In the genomic region with DNA sequence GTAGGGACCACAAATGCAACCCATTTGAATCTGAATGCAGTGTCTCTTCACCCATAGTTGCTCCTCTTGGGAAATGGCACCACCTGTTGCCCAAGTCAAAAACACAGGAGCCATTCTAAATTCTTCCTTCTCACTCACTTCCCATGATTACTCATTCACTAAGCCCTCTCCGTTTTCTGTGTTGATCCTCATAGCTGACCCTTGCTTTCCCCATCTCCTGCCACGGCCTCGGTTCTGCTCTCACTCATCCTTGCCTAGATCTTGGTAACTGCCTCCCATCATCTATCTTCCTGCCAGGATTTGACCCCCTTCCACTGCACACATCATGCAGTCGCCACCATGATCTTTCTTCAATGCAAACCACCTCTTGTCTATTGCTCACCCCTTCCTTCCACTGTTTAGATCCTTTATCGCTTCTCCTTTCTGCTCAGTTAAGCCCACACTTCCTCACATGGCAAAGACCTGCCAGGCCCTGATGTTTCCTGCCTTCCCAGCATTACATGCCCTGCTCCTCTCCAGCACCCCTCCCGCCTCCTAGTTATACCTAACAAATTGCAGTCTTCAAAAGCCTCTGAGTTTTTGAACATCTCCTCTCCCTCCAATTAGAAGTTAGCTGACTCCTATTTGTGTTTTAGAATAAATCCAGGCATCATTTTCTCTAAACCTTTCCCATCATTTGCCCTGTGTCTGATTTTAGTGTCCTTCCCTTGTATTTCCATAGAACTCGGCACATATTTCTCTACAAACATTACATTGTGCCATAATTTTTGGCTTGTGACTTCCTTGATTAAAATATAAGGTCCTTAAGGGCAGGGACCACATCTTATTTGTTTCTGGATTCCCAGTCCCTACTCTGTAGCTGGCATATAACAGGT, we compare ENCODE assay signal across 10 cellular contexts. TPM values are rescaled to one million over a fixed set of nuclear protein-coding genes. Genes with fewer than 3 reads are reported as not detected.
A peak's percentile ranks its signal among the peaks of the same experiment; 100 is the strongest.
DNase-seq lines count a peak whose midpoint lies in the region; ATAC-seq, FAIRE-seq and TF ChIP-seq lines count a peak whose summit lies in the region.
"Had no signal": no experiment of that assay in that cellular context is flagged by ENCODE, and none has a peak within 500 bp of the region (broad histone marks: within the 10 kb centered on the region; RNA-seq: fewer than 3 reads in every experiment).

No MANE protein-coding gene starts in this region.

- H3K4me1 ChIP-seq in adipocyte (ENCODE audit: control insufficient read depth, insufficient read depth, low read length), result no peaks in the 10 kb centered on the region
- peaks cover 38% of the 10 kb centered on the region for H3K4me1 ChIP-seq in HepG2 (ENCODE audit: insufficient read depth, low read length)
- no peaks in the 10 kb centered on the region for H3K4me1 ChIP-seq in gastrocnemius medialis

- H3K27ac ChIP-seq in HepG2 (ENCODE audit: extremely low read length, insufficient read depth, low read length) (peak overlapping the region; percentile 95), gastrocnemius medialis (no peak overlapping the region)

- peak overlapping the region; percentile 99 for H3K4me2 ChIP-seq in HepG2 (ENCODE audit: low read depth, low read length)

- H3K9me3 ChIP-seq in adipocyte (ENCODE audit: control insufficient read depth, low read length) (peaks cover 12% of the 10 kb centered on the region), HepG2 (ENCODE audit: low read length) (no peaks in the 10 kb centered on the region), gastrocnemius medialis (no peaks in the 10 kb centered on the region)

- CTCF ChIA-PET in HepG2 (lab: Yijun Ruan, JAX; ENCODE audit: low intra/inter-chr PET ratio, low total read pairs), result interaction anchor here (1.2 kb wide), 1 partner anchor 255 kb away, joined by 3 read pairs; no protein-coding TSS in a partner anchor

- intact Hi-C loops in HepG2 (cut with micrococcal nuclease; ENCODE audit: unreplicated experiment) (loop anchor here (1.0 to 5.0 kb wide), 5 partner anchors 16 to 244 kb away; a partner anchor contains a TSS), posterior vena cava (cut with DNase I) (no loop called here), gastrocnemius medialis (cut with DNase I; ENCODE audit: low total_unique reads) (no loop called here)

- H3K36me3 ChIP-seq in adipocyte (ENCODE audit: control insufficient read depth, insufficient read depth, low read length, severe bottlenecking) (no peaks in the 10 kb centered on the region), HepG2 (replicated peaks in 1 of 2; ENCODE audit: control insufficient read depth in 1 of 2, insufficient read depth in 2 of 2, low read length in 2 of 2) (no peaks in the 10 kb centered on the region), gastrocnemius medialis (no peaks in the 10 kb centered on the region)

- FAIRE-seq in HepG2 (lab: Jason Lieb, UNC), result peak; percentile 79

- peak in 1 of 2 experiments; percentile 61; a peak in 2 of 4 replicates for TF ChIP-seq POLR2A in HepG2 (IDR thresholded peaks at IDR 0.05; ENCODE audit: insufficient read depth in 1 of 2, low read depth in 2 of 2, low read length in 2 of 2)
- no peak for TF ChIP-seq POLR2A in gastrocnemius medialis (IDR thresholded peaks at IDR 0.05)

- POLR2A ChIA-PET in HepG2 (lab: Yijun Ruan, JAX), result interaction anchor here (0.9 to 1.8 kb wide), 7 partner anchors 16 to 255 kb away, joined by 3 to 7 read pairs (median 4); a partner anchor contains a TSS

- 4% methylated on average over 7 of the region's 7 CpGs for WGBS in HepG2 (ENCODE audit: low lambda C conversion rate)

- DNase-seq in ELF-1 (ENCODE audit: low read depth, low spot score) (peak; percentile 30), adipocyte (ENCODE audit: low read depth) (peak; percentile 25), HepG2 (ENCODE audit: low spot score) (peak; percentile 76), posterior vena cava (ENCODE audit: low spot score) (no peak), gastrocnemius medialis (no peak)
- DNase-seq: naive B cell, NCI-H510A had no signal

- TSS peak; percentile 99 for BruUV-seq in HepG2 (replicated peaks; lab: Mats Ljungman, UMichigan)

- TF ChIP-seq EP300 in Ishikawa (IDR thresholded peaks at IDR 0.05; ENCODE audit: borderline replicate concordance) (no peak), HepG2 (IDR thresholded peaks at IDR 0.05; ENCODE audit: low read depth in 2 of 2, low read length in 2 of 2) (no peak), HepG2 (CRISPR knock-in tag; IDR thresholded peaks at IDR 0.05; ENCODE audit: borderline replicate concordance) (0 out of 2 replicates have a peak, but pooled peaks have one; percentile 19)

- H4K20me1 ChIP-seq in HepG2 (ENCODE audit: insufficient read depth, low read length), result no peaks in the 10 kb centered on the region

- in situ Hi-C loops in HepG2 (cut with HindIII; ENCODE audit: extremely low pct_ligation_motif_present, low pct_unique_long_range_greater_than_20kb) (loop anchor here (10.0 kb wide), 1 partner anchor 246 kb away; no protein-coding TSS in a partner anchor), gastrocnemius medialis (cut with MboI; ENCODE audit: low sequenced_read_pairs in 4 of 4) (no loop called here)

- no peak overlapping the region for H3K4me3 ChIP-seq in adipocyte (ENCODE audit: low read length)
- H3K4me3 ChIP-seq in HepG2 (replicated peaks in 1 of 3; ENCODE audit: insufficient read depth in 1 of 3, low read depth in 2 of 3, low read length in 3 of 3), result peak overlapping the region; percentile 41 to 69 (median 50)
- no peak overlapping the region for H3K4me3 ChIP-seq in gastrocnemius medialis

- TF ChIP-seq RAD21 in Ishikawa (IDR thresholded peaks at IDR 0.05; ENCODE audit: low read depth) (peak; percentile 69), HepG2 (CRISPR knock-in tag; IDR thresholded peaks at IDR 0.05) (peak; percentile 63)

- H2AFZ ChIP-seq in HepG2 (ENCODE audit: low read length), result peak overlapping the region; percentile 60

- ATAC-seq in HepG2 (peak; percentile 67), gastrocnemius medialis (no peak), GM19397 (IDR thresholded peaks at IDR 0.05; ENCODE audit: unreplicated experiment) (no peak), GM21619 (IDR thresholded peaks at IDR 0.05; ENCODE audit: unreplicated experiment) (no peak)

- H3K27me3 ChIP-seq in adipocyte (replicated peaks; ENCODE audit: control insufficient read depth, insufficient read depth, low read length), result peaks cover 4% of the 10 kb centered on the region
- no peaks in the 10 kb centered on the region for H3K27me3 ChIP-seq in HepG2 (ENCODE audit: control insufficient read depth in 1 of 2, insufficient read depth in 2 of 2, low read length in 2 of 2)
- no peaks in the 10 kb centered on the region for H3K27me3 ChIP-seq in gastrocnemius medialis

- no peaks in the 10 kb centered on the region for H3K79me2 ChIP-seq in HepG2 (ENCODE audit: insufficient read depth, low read length)

- H3K9ac ChIP-seq in adipocyte (ENCODE audit: low read length), result no peak overlapping the region
- peak overlapping the region; percentile 80 for H3K9ac ChIP-seq in HepG2 (ENCODE audit: insufficient read depth, low read depth, low read length)

- peak; percentile 91 for TF ChIP-seq CTCF in HepG2 (CRISPR knock-in tag; IDR thresholded peaks at IDR 0.05)
- no peak for TF ChIP-seq CTCF in gastrocnemius medialis (IDR thresholded peaks at IDR 0.05 in 4 of 5, conservative IDR thresholded peaks at IDR 0.05 in 1 of 5)

TF ChIP-seq in Ishikawa, 13 proteins besides CTCF, POLR2A, EP300 and RAD21 (continues in another document):
- TF ChIP-seq TEAD4 (IDR thresholded peaks at IDR 0.05), result no peak
- TF ChIP-seq, protein P1, sequence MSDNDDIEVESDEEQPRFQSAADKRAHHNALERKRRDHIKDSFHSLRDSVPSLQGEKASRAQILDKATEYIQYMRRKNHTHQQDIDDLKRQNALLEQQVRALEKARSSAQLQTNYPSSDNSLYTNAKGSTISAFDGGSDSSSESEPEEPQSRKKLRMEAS (IDR thresholded peaks at IDR 0.05), result no peak
- no peak for TF ChIP-seq ZBTB7A (IDR thresholded peaks at IDR 0.05; ENCODE audit: low read depth)
- TF ChIP-seq CREB1 (IDR thresholded peaks at IDR 0.05; ENCODE audit: low read depth), result no peak
- TF ChIP-seq EGR1 (IDR thresholded peaks at IDR 0.05), result no peak

TF ChIP-seq in HepG2, 621 proteins besides CTCF, POLR2A, EP300 and RAD21 (continues in another document):
- TF ChIP-seq ZNF230 (CRISPR knock-in tag; IDR thresholded peaks at IDR 0.05) (0 out of 2 replicates have a peak, but pooled peaks have one; percentile 24), POLR2AphosphoS5 (IDR thresholded peaks at IDR 0.05; ENCODE audit: low read depth, low read length) (peak; percentile 67; the same call in 1 of the 2 replicates), STAG1 (CRISPR knock-in tag; IDR thresholded peaks at IDR 0.05) (peak; percentile 79), FIP1L1 (IDR thresholded peaks at IDR 0.05; ENCODE audit: borderline replicate concordance, insufficient read depth, low read depth, low read length) (no peak), TAF1 (CRISPR knock-in tag; IDR thresholded peaks at IDR 0.05) (peak; percentile 32; the same call in 1 of the 2 replicates)
- TF ChIP-seq, protein P2, sequence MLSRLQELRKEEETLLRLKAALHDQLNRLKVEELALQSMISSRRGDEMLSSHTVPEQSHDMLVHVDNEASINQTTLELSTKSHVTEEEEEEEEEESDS (CRISPR knock-in tag; IDR thresholded peaks at IDR 0.05; ENCODE audit: borderline replicate concordance), result no peak

RNA-seq across cellular contexts. Expression of a gene that starts 19.2 kb away (rescaled TPM):
- total RNA-seq in HepG2 (2016; rRNA removed; fragmentation: Illumina TruSeq; extraction: Trizol) (8.1 and 17.3 TPM in 2 replicates), posterior vena cava (not detected), gastrocnemius medialis (under 1 TPM in 1 of 4 donors, not detected in 3; 0.20 TPM)
- 5.6 and 6.4 TPM in 2 replicates for total RNA-seq in HepG2 (2016; cell fraction: cytosol; rRNA removed; fragmentation: Illumina TruSeq; extraction: Trizol; ENCODE audit: low read depth)
- total RNA-seq in HepG2 (2016; cell fraction: insoluble cytoplasmic fraction; rRNA removed; fragmentation: Illumina TruSeq; extraction: Trizol), result 8.1 and 16.7 TPM in 2 replicates
- 8.1 and 10.4 TPM in 2 replicates for total RNA-seq in HepG2 (2016; cell fraction: membrane; rRNA removed; fragmentation: Illumina TruSeq; extraction: Trizol)
- total RNA-seq in HepG2 (2016; cell fraction: nucleus; rRNA removed; fragmentation: Illumina TruSeq; extraction: Trizol), result 10.6 and 16.3 TPM in 2 replicates
- polyA plus RNA-seq in HepG2 (2011; rRNA removed), result 35.1 and 42.1 TPM in 2 replicates
- polyA plus RNA-seq in HepG2 (2011; cell fraction: cytosol; rRNA removed), result 39.2 and 44.8 TPM in 2 replicates
- 18.8 and 22.4 TPM in 2 replicates for polyA plus RNA-seq in HepG2 (2011; cell fraction: nucleus; rRNA removed)
- 30.8 and 36.0 TPM in 2 replicates for polyA plus RNA-seq in HepG2 (2012)
- 5.5 and 6.0 TPM in 2 replicates for polyA plus RNA-seq in HepG2 (2016; cell fraction: cytosol; fragmentation: Illumina TruSeq; extraction: Trizol; ENCODE audit: low read depth)
- 8.5 and 9.4 TPM in 2 replicates for polyA plus RNA-seq in HepG2 (2016; cell fraction: insoluble cytoplasmic fraction; fragmentation: Illumina TruSeq; extraction: Trizol; ENCODE audit: low read depth)
- polyA plus RNA-seq in HepG2 (2016; cell fraction: membrane; fragmentation: Illumina TruSeq; extraction: Trizol; ENCODE audit: low read depth), result 8.9 and 9.1 TPM in 2 replicates
- 16.1 and 19.4 TPM in 2 replicates for polyA plus RNA-seq in HepG2 (2016; cell fraction: nucleus; fragmentation: Illumina TruSeq; extraction: Trizol; ENCODE audit: insufficient read depth, low read depth)
- polyA minus RNA-seq in HepG2 (2011; rRNA and poly(A)+ RNA removed; ENCODE audit: low replicate concordance), result 35.9 TPM in 1 of 2 replicates, not detected in the other
- polyA minus RNA-seq in HepG2 (2011; cell fraction: cytosol; rRNA and poly(A)+ RNA removed), result 11.8 and 13.2 TPM in 2 replicates
- 9.0 and 12.1 TPM in 2 replicates for polyA minus RNA-seq in HepG2 (2011; cell fraction: nucleus; rRNA and poly(A)+ RNA removed)

Comparison
In these comparisons a context has a peak if more than half of its experiments do, and no peak if none do; other contexts are left out.
1. DNase-seq: peak in ELF-1 (single experiment), adipocyte (single experiment) and HepG2 (single experiment); none in posterior vena cava (single experiment) and gastrocnemius medialis (0 of 2).
2. H3K4me3 ChIP-seq: peak in HepG2 (3 of 3); none in adipocyte (single experiment) and gastrocnemius medialis (0 of 4).
3. RNA of a gene that starts 19.2 kb away (total RNA-seq): 5.6 to 17.3 TPM in HepG2; 0.20 TPM in gastrocnemius medialis and not detected in posterior vena cava; every median in the first group is over 4 times any median in the second.